ENCODE assay signal across 1 cellular context in the genomic region with DNA sequence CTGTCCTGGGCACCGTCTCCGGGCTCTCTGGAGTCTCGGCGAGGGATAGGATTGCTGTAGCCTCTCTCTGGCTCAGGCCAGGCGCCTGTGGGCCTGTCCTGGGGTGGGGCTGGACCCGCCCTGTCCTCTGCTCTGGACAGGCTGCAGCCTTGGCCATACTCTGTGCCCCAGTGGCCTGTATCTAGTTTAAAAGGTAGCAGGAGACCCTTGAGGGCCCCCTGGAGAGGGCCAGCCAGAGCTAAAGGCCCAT.
TF ChIP-seq lines count a peak whose summit lies in the region.

No MANE protein-coding gene starts in this region.

TF ChIP-seq in SK-N-SH, 30 proteins besides CTCF, POLR2A, EP300 and RAD21 (continued from another document):
- TF ChIP-seq, protein P1, sequence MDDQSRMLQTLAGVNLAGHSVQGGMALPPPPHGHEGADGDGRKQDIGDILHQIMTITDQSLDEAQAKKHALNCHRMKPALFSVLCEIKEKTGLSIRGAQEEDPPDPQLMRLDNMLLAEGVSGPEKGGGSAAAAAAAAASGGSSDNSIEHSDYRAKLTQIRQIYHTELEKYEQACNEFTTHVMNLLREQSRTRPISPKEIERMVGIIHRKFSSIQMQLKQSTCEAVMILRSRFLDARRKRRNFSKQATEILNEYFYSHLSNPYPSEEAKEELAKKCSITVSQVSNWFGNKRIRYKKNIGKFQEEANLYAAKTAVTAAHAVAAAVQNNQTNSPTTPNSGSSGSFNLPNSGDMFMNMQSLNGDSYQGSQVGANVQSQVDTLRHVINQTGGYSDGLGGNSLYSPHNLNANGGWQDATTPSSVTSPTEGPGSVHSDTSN (IDR thresholded peaks at IDR 0.05) = no peak
